Comparison of ENCODE assay signal across 18 cellular contexts in the genomic region with DNA sequence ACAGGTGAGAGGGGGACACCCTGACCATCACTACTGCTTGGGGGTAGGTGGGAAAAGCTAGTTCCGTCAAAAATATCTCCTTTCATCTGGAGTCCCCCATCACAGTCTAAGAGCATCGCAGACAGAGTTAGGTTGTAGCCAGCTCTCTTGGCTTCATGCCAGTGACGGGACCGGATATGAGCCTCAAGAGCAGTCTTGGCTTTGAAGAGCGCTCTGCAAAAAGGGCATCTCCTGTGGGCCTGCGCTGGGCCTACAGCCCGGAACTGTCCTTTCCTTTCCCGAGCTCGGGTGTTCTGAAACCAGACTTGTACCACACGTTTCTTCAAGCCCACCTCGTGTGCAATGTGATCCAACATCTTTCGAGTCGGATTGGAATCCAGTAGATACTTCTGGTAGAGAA.
DNase-seq lines count a peak whose midpoint lies in the region; ATAC-seq and TF ChIP-seq lines count a peak whose summit lies in the region.
"Had no signal": no experiment of that assay in that cellular context is flagged by ENCODE, and none has a peak within 500 bp of the region (broad histone marks: within the 10 kb centered on the region; RNA-seq: fewer than 3 reads in every experiment).

No MANE protein-coding gene starts in this region.

- H3K9me3 Mint-ChIP-seq in endothelial cell (ENCODE audit: unreplicated experiment): no peaks in the 10 kb centered on the region

- TF ChIP-seq CTCF in right atrium auricular region (IDR thresholded peaks at IDR 0.05): no peak
- no peak for TF ChIP-seq CTCF in endothelial cell (IDR thresholded peaks at IDR 0.05; ENCODE audit: unreplicated experiment)
- TF ChIP-seq CTCF in right lobe of liver (IDR thresholded peaks at IDR 0.05): no peak

- intact Hi-C loops in Right ventricle myocardium inferior (cut with DNase I): no loop called here
- intact Hi-C loops in right lobe of liver (cut with DNase I): no loop called here

- WGBS in right lobe of liver (ENCODE audit: insufficient coverage, low coverage, low lambda C conversion rate, missing lambda C conversion rate): 80% methylated on average over 4 of the region's 13 CpGs

- ATAC-seq in Right ventricle myocardium inferior (no peak), right lobe of liver (no peak)
- ATAC-seq: HepG2 had no signal

- DNase-seq in Right ventricle myocardium inferior (ENCODE audit: missing footprints) (peak; percentile 60), right atrium auricular region (ENCODE audit: low spot score) (no peak), NCI-H510A treated with DMSO at 0.1 percent for 48 hours (lab: John Stamatoyannopoulos, UW) (peak; percentile 28), endothelial cell (ENCODE audit: low spot score) (no peak), T1000 (lab: John Stamatoyannopoulos, UW) (no peak), right lobe of liver (no peak)
- DNase-seq: ACHN; BE2C; C1 segment of cervical spinal cord; CD4-positive, CD25-positive, alpha-beta regulatory T cell; CD8-positive, alpha-beta memory T cell; COR-L47; DMS153; DMS79; GDM1; GM23248 had no signal

- peak overlapping the region; percentile 47 for H3K4me3 Mint-ChIP-seq in endothelial cell (ENCODE audit: unreplicated experiment)
- H3K4me3 Mint-ChIP-seq: CD4-positive, CD25-positive, alpha-beta regulatory T cell; CD8-positive, alpha-beta memory T cell had no signal

- H3K9me3 ChIP-seq in right atrium auricular region (no peaks in the 10 kb centered on the region), right lobe of liver (no peaks in the 10 kb centered on the region)
- H3K9me3 ChIP-seq: BE2C, HAP-1 had no signal

- H3K4me3 ChIP-seq in right atrium auricular region (no peak overlapping the region), right lobe of liver (no peak overlapping the region)
- H3K4me3 ChIP-seq: GM23248, HAP-1 had no signal

- no peak for TF ChIP-seq POLR2A in right lobe of liver (IDR thresholded peaks at IDR 0.05)

- H3K27ac Mint-ChIP-seq in endothelial cell (ENCODE audit: unreplicated experiment): no peak overlapping the region
- H3K27ac Mint-ChIP-seq: CD8-positive, alpha-beta memory T cell had no signal

- no peaks in the 10 kb centered on the region for H3K4me1 Mint-ChIP-seq in endothelial cell (ENCODE audit: unreplicated experiment)
- H3K4me1 Mint-ChIP-seq: CD8-positive, alpha-beta memory T cell had no signal

- no peaks in the 10 kb centered on the region for H3K4me1 ChIP-seq in right atrium auricular region
- H3K4me1 ChIP-seq in right lobe of liver: no peaks in the 10 kb centered on the region
- H3K4me1 ChIP-seq: BE2C, HAP-1 had no signal

- peaks cover 14% of the 10 kb centered on the region for H3K27me3 Mint-ChIP-seq in endothelial cell (ENCODE audit: unreplicated experiment)

- H3K36me3 ChIP-seq in right atrium auricular region (peaks cover 68% of the 10 kb centered on the region), right lobe of liver (peaks cover 0 to 21% (median 6%) of the 10 kb centered on the region in 4 donors)

- no peaks in the 10 kb centered on the region for H3K27me3 ChIP-seq in right atrium auricular region
- no peaks in the 10 kb centered on the region for H3K27me3 ChIP-seq in right lobe of liver
- H3K27me3 ChIP-seq: BE2C had no signal

- peaks cover 59% of the 10 kb centered on the region for H3K36me3 Mint-ChIP-seq in endothelial cell (ENCODE audit: low read depth, unreplicated experiment)

- H3K27ac ChIP-seq in right atrium auricular region: no peak overlapping the region
- H3K27ac ChIP-seq in right lobe of liver: no peak overlapping the region
- H3K27ac ChIP-seq: GM23248 had no signal

Comparison
In these comparisons a context has a peak if more than half of its experiments do, and no peak if none do; other contexts are left out.
1. DNase-seq: peak in Right ventricle myocardium inferior (single experiment) and NCI-H510A treated with DMSO at 0.1 percent for 48 hours (single experiment); none in right atrium auricular region (single experiment), endothelial cell (single experiment), T1000 (single experiment) and right lobe of liver (0 of 3).